15 cellular contexts compared by ENCODE assay signal in genomic region chr16:26594666-26595065, GRCh38.
"Had no signal": no experiment of that assay in that cellular context is flagged by ENCODE, and none has a peak within 500 bp of the region (broad histone marks: within the 10 kb centered on the region; RNA-seq: fewer than 3 reads in every experiment).

No MANE protein-coding gene starts in this region.

- DNase-seq: activated CD4-positive, alpha-beta T cell treated with anti-CD3 and anti-CD28 coated beads, Interleukin-2, amount 50 U/mL, for 1 hour; activated naive CD4-positive, alpha-beta T cell treated with Interleukin-2 at 50 U/mL for 16 hours; activated T-cell treated with anti-CD3 and anti-CD28 coated beads, Interleukin-2, amount 50 U/mL, for 4 hours; naive B cell; psoas muscle; right lobe of liver; T-helper 17 cell had no signal

- H3K36me3 ChIP-seq: cardiac muscle cell, neural progenitor cell, right lobe of liver, thoracic aorta had no signal

- H3K4me3 ChIP-seq: cardiac muscle cell, neural progenitor cell, psoas muscle, right lobe of liver, thoracic aorta had no signal

- H3K27ac Mint-ChIP-seq: naive B cell, neural progenitor cell, T-helper 17 cell had no signal

- H3K4me1 Mint-ChIP-seq: naive B cell had no signal

- H3K27ac ChIP-seq: cardiac muscle cell, neural progenitor cell, psoas muscle, right lobe of liver, thoracic aorta had no signal

- ATAC-seq: activated T-cell treated with anti-CD3 and anti-CD28 coated beads, Interleukin-2, amount 50 U/mL, for 4 hours; psoas muscle; right lobe of liver; SK-N-SH treated with all-trans-retinoic acid at 6 μM for 48 hours; T-helper 17 cell had no signal

- H3K4me3 Mint-ChIP-seq: activated T-cell treated with anti-CD3 and anti-CD28 coated beads, Interleukin-2, amount 50 U/mL, for 4 hours; naive B cell; neural progenitor cell; T-helper 17 cell had no signal

- H3K9me3 ChIP-seq: psoas muscle, right lobe of liver, thoracic aorta had no signal

- FAIRE-seq: astrocyte, colon, endometrium, islet of Langerhans had no signal

- H3K9me3 Mint-ChIP-seq: activated T-cell treated with anti-CD3 and anti-CD28 coated beads, Interleukin-2, amount 50 U/mL, for 4 hours; neural progenitor cell had no signal

- H3K36me3 Mint-ChIP-seq: naive B cell, neural progenitor cell had no signal
